ENCODE assay signal across 11 cellular contexts in the genomic region with DNA sequence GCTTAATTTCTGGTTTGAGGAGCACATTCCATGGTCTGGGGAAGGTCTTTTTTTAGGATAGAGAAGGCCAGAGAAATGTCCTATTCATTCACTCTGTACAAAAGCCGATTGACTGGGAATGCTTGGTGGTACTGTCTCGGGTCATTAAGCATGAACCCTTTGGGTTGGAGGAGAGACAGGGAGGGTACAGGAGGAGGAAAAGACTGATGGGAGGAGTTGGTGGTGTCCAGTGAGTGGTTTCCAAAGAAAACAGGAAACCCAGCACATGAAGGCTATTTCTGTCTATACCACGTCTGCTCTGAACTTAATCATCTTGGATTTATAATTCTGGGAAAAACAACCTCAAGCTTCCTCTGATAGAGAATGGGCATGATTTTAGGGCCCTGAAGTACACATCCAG.
DNase-seq lines count a peak whose midpoint lies in the region; ATAC-seq and TF ChIP-seq lines count a peak whose summit lies in the region.
"Had no signal": no experiment of that assay in that cellular context is flagged by ENCODE, and none has a peak within 500 bp of the region (broad histone marks: within the 10 kb centered on the region; RNA-seq: fewer than 3 reads in every experiment).

No MANE protein-coding gene starts in this region.

- no peaks in the 10 kb centered on the region for H4K20me1 ChIP-seq in BLaER1 treated with 17β-estradiol and CSF1 and Interleukin-3, amounts not matched to agents 10 nM and 100 nM

- H3K36me3 ChIP-seq in BLaER1 treated with 17β-estradiol and CSF1 and Interleukin-3, amounts not matched to agents 10 nM and 100 nM: peaks cover 0 to 53% (median 36%) of the 10 kb centered on the region in 11 experiments; a peak in 14 of 22 replicates

- H3K4me1 Mint-ChIP-seq in natural killer cell: peaks cover 62% of the 10 kb centered on the region in 2 donors

- peak; percentile 57 for DNase-seq in GM03348 (ENCODE audit: low spot score)
- DNase-seq in astrocyte of the spinal cord (ENCODE audit: low read depth, low spot score): peak; percentile 80
- no peak for DNase-seq in natural killer cell
- DNase-seq in nucleus accumbens (lab: John Stamatoyannopoulos, UW): no peak
- DNase-seq: central memory CD4-positive, alpha-beta T cell; foreskin keratinocyte; NCI-H446 treated with DMSO at 0.1 percent for 48 hours had no signal

- no peaks in the 10 kb centered on the region for H3K27me3 Mint-ChIP-seq in natural killer cell (ENCODE audit: low read depth in 2 of 2)

- intact Hi-C loops in natural killer cell (cut with micrococcal nuclease): no loop called here

- H3K27ac Mint-ChIP-seq in natural killer cell: peak overlapping the region; percentile 35 to 72

- peak overlapping the region in 10 of 11 experiments; percentile 56 to 95 (median 70); a peak in 20 of 22 replicates for H3K27ac ChIP-seq in BLaER1 treated with 17β-estradiol and CSF1 and Interleukin-3, amounts not matched to agents 10 nM and 100 nM
- H3K27ac ChIP-seq: foreskin keratinocyte had no signal

- no peak for TF ChIP-seq CTCF in astrocyte of the spinal cord (IDR thresholded peaks at IDR 0.05; ENCODE audit: low read depth, low read length)
- no peak for TF ChIP-seq CTCF in natural killer cell (IDR thresholded peaks at IDR 0.05)

- no peaks in the 10 kb centered on the region for H3K36me3 Mint-ChIP-seq in natural killer cell

- H3K9me3 ChIP-seq in BLaER1 treated with 17β-estradiol and CSF1 and Interleukin-3, amounts not matched to agents 10 nM and 100 nM (replicated peaks in 1 of 11): no peaks in the 10 kb centered on the region

- peaks cover 84 to 100% (median 100%) of the 10 kb centered on the region in 10 experiments for H3K4me1 ChIP-seq in BLaER1 treated with 17β-estradiol and CSF1 and Interleukin-3, amounts not matched to agents 10 nM and 100 nM

- no peaks in the 10 kb centered on the region for H3K9me3 Mint-ChIP-seq in natural killer cell

- no peaks in the 10 kb centered on the region for H3K27me3 ChIP-seq in BLaER1 treated with 17β-estradiol and CSF1 and Interleukin-3, amounts not matched to agents 10 nM and 100 nM
- H3K27me3 ChIP-seq: foreskin keratinocyte had no signal

- no peak for ATAC-seq in natural killer cell
- no peak for ATAC-seq in GM19351 (IDR thresholded peaks at IDR 0.05; ENCODE audit: unreplicated experiment)
- no peak for ATAC-seq in HG03521 (IDR thresholded peaks at IDR 0.05; ENCODE audit: unreplicated experiment)
- ATAC-seq in HG03108 (IDR thresholded peaks at IDR 0.05; ENCODE audit: unreplicated experiment): no peak

- in situ Hi-C loops in astrocyte of the spinal cord (cut with HindIII; ENCODE audit: low sequenced_read_pairs): no loop called here

- peak overlapping the region; percentile 52 for H3K4me3 Mint-ChIP-seq in natural killer cell

- peak overlapping the region; percentile 79 to 95 (median 91) for H3K4me2 ChIP-seq in BLaER1 treated with 17β-estradiol and CSF1 and Interleukin-3, amounts not matched to agents 10 nM and 100 nM

- peak overlapping the region in 6 of 11 experiments; percentile 35 to 59 (median 49); a peak in 8 of 22 replicates for H3K9ac ChIP-seq in BLaER1 treated with 17β-estradiol and CSF1 and Interleukin-3, amounts not matched to agents 10 nM and 100 nM

- peak overlapping the region in 3 of 10 experiments; percentile 0 to 38 (median 4); a peak in 2 of 20 replicates for H3K4me3 ChIP-seq in BLaER1 treated with 17β-estradiol and CSF1 and Interleukin-3, amounts not matched to agents 10 nM and 100 nM
- no peak overlapping the region for H3K4me3 ChIP-seq in astrocyte of the spinal cord (ENCODE audit: low read depth, low read length)

Comparison
In these comparisons a context has a peak if more than half of its experiments do, and no peak if none do; other contexts are left out.
1. DNase-seq: peak in GM03348 (single experiment) and astrocyte of the spinal cord (single experiment); none in natural killer cell (single experiment) and nucleus accumbens (0 of 56).